In the genomic region with DNA sequence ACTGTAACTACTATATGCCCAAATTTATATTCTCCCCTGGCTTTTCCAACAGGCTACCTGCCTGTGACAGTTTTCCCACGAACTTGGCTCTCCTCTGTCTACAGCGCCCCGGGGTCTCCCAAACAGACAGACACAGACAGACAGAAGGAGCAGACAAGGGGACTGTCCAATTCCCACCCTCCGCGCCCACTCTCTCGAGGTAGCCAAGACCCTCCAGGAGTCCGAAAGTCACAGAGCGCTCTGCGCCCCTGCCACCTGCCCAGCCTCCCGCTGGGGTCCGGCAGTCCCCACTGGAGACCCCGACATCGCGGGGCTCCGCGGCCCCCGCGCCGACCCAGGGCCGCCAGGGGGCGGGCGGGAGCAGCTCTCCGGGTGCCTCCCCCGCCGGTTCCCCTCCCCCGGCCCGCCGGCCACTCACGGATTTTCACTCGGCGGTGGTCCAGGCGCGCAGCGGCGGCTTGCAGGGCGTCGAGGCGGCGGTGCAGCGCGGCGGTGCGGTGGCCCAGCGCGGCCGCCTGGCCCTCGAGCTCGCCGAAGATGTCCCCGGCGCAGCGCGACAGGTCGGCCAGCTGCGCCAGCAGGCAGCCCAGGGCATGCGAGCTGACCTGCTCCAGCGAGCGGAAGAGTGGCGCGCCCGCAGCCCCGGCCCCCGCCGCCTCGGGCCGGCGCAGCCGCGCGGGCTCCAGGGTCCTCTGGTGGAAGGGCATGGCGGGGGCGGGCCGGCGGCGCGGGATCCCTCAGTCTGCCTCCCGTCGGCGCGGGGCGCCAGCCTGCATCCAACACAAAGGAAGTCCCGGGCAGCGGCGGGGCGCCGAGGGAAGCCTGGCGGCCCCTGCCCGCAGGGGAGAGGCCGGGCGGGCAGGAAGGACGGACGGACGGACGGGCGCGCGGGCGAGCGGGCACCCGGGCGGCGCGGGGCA, we compare ENCODE assay signal across 8 cellular contexts.
A peak's percentile ranks its signal among the peaks of the same experiment; 100 is the strongest.
DNase-seq lines count a peak whose midpoint lies in the region; ATAC-seq and TF ChIP-seq lines count a peak whose summit lies in the region.

No MANE protein-coding gene starts in this region.

- no peak for TF ChIP-seq CTCF in lower leg skin (IDR thresholded peaks at IDR 0.05)

- H3K4me3 ChIP-seq in lower leg skin (ENCODE audit: low read depth, poor library complexity, severe bottlenecking): peak overlapping the region; percentile 88

- 0 to 1% methylated on average over 23 to 66 of the region's 103 CpGs for WGBS in lower leg skin, 2 donors

- DNase-seq in SHP77 (lab: John Stamatoyannopoulos, UW): peak; percentile 24 to 59
- DNase-seq in SHP77 treated with DMSO at 0.1 percent for 48 hours (lab: John Stamatoyannopoulos, UW): no peak
- DNase-seq in NCI-H146 treated with DMSO at 0.1 percent for 48 hours (lab: John Stamatoyannopoulos, UW; ENCODE audit: unreplicated experiment): peak; percentile 68
- DNase-seq in activated CD4-positive, alpha-beta T cell treated with anti-CD3 and anti-CD28 coated beads, Interleukin-2, amount 50 U/mL, for 1 hour: peak; percentile 46
- peak; percentile 83 for DNase-seq in ecto neural progenitor cell (ENCODE audit: low spot score)
- peak; percentile 45 to 94 for DNase-seq in lower leg skin (ENCODE audit: low spot score in 2 of 2)
- DNase-seq in stimulated activated CD8-positive, alpha-beta memory T cell treated with anti-CD3 and anti-CD28 coated beads, Interleukin-12 subunit alpha, Interleukin-12 subunit beta, amount 100 ng/mL, for 4 hours (ENCODE audit: low read depth): peak; percentile 45

- ATAC-seq in HG02763 (IDR thresholded peaks at IDR 0.05; ENCODE audit: unreplicated experiment): peak; percentile 60

- intact Hi-C loops in lower leg skin (cut with DNase I; ENCODE audit: low total_unique reads): no loop called here

- no peak for TF ChIP-seq POLR2A in lower leg skin (IDR thresholded peaks at IDR 0.05)
